Comparison of ENCODE assay signal across 28 cellular contexts in the genomic region with DNA sequence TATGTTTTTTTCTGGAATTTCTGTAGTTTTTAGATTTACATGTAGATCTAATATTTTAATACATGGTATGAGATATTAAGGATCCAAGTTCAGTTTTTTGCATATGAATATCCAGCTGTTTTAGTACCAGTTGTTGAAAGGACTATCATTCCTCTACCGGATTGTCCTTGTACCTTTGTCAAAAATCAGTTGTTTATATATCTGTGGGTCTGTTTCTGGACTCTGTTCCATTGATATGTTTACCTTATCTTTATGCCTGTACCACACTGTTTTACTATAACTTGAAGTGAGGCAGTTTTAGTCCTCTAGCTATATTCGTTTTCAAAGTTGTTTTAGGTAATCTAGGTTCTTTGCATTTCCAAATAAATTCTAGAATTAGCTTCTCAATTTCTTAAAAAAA. TPM values are rescaled to one million over a fixed set of nuclear protein-coding genes. Genes with fewer than 3 reads are reported as not detected.
A peak's percentile ranks its signal among the peaks of the same experiment; 100 is the strongest.
DNase-seq lines count a peak whose midpoint lies in the region; ATAC-seq and TF ChIP-seq lines count a peak whose summit lies in the region.
"Had no signal": no experiment of that assay in that cellular context is flagged by ENCODE, and none has a peak within 500 bp of the region (broad histone marks: within the 10 kb centered on the region; RNA-seq: fewer than 3 reads in every experiment).

No MANE protein-coding gene starts in this region.

- no peak overlapping the region for H3K4ac ChIP-seq in mesenchymal stem cell (ENCODE audit: low read depth in 1 of 2, low read length in 2 of 2)

- H3K4me1 Mint-ChIP-seq in endothelial cell (ENCODE audit: unreplicated experiment): peaks cover 17% of the 10 kb centered on the region
- peaks cover 14 to 16% of the 10 kb centered on the region in 2 donors for H3K4me1 Mint-ChIP-seq in stimulated activated naive B cell treated with anti-CD40 and anti-IgM and Interleukin-4, amounts not matched to agents 10 μg/mL and 1 μg/mL and 100 μg/mL, for 72 hours

- no peak overlapping the region for H3K9ac ChIP-seq in mesenchymal stem cell (ENCODE audit: low read length)
- no peak overlapping the region for H3K9ac ChIP-seq in stomach smooth muscle (ENCODE audit: low read length in 2 of 2)
- H3K9ac ChIP-seq: BLaER1 treated with 17β-estradiol and CSF1 and Interleukin-3, amounts not matched to agents 10 nM and 100 nM had no signal

- H2BK120ac ChIP-seq in mesenchymal stem cell (ENCODE audit: low read depth, low read length): peak overlapping the region; percentile 19

- H3K36me3 ChIP-seq in SJSA1: no peaks in the 10 kb centered on the region
- no peaks in the 10 kb centered on the region for H3K36me3 ChIP-seq in mesenchymal stem cell (ENCODE audit: control insufficient read depth in 1 of 2, insufficient read depth in 2 of 2, low read depth in 1 of 2, low read length in 2 of 2)
- H3K36me3 ChIP-seq in stomach smooth muscle (ENCODE audit: control insufficient read depth in 2 of 2, insufficient read depth in 2 of 2, low read length in 2 of 2): no peaks in the 10 kb centered on the region
- H3K36me3 ChIP-seq in left lung: no peaks in the 10 kb centered on the region

- H3K36me3 Mint-ChIP-seq in endothelial cell (ENCODE audit: low read depth, unreplicated experiment): peaks cover 8% of the 10 kb centered on the region
- peaks cover 7 to 8% of the 10 kb centered on the region in 2 donors for H3K36me3 Mint-ChIP-seq in stimulated activated naive B cell treated with anti-CD40 and anti-IgM and Interleukin-4, amounts not matched to agents 10 μg/mL and 1 μg/mL and 100 μg/mL, for 72 hours

- no peak overlapping the region for H3K4me2 ChIP-seq in mesenchymal stem cell (ENCODE audit: low read length, poor library complexity, severe bottlenecking)
- H3K4me2 ChIP-seq: A549 had no signal

- H3K27me3 ChIP-seq in SJSA1 (replicated peaks) (no peaks in the 10 kb centered on the region), mesenchymal stem cell (ENCODE audit: control insufficient read depth in 1 of 2, insufficient read depth in 1 of 2, low read length in 2 of 2) (no peaks in the 10 kb centered on the region), stomach smooth muscle (ENCODE audit: control insufficient read depth in 1 of 2, insufficient read depth in 2 of 2, low read length in 2 of 2) (no peaks in the 10 kb centered on the region), left lung (no peaks in the 10 kb centered on the region)
- H3K27me3 ChIP-seq: BLaER1 treated with 17β-estradiol and CSF1 and Interleukin-3, amounts not matched to agents 10 nM and 100 nM had no signal

- no peaks in the 10 kb centered on the region for H3K9me3 ChIP-seq in SJSA1 (replicated peaks)
- no peaks in the 10 kb centered on the region for H3K9me3 ChIP-seq in mesenchymal stem cell (ENCODE audit: control insufficient read depth, low read length)
- H3K9me3 ChIP-seq in stomach smooth muscle (ENCODE audit: control insufficient read depth in 2 of 2, low read length in 2 of 2): no peaks in the 10 kb centered on the region
- H3K9me3 ChIP-seq in left lung: no peaks in the 10 kb centered on the region
- H3K9me3 ChIP-seq: A549, Caco-2 had no signal

- H2BK12ac ChIP-seq in mesenchymal stem cell (ENCODE audit: low read length in 2 of 2): no peak overlapping the region

- H3K4me3 ChIP-seq in SJSA1: no peak overlapping the region
- H3K4me3 ChIP-seq in mesenchymal stem cell (ENCODE audit: insufficient read depth in 1 of 2, low read depth in 1 of 2, low read length in 2 of 2): no peak overlapping the region
- H3K4me3 ChIP-seq in stomach smooth muscle (ENCODE audit: low read length in 2 of 2): no peak overlapping the region
- no peak overlapping the region for H3K4me3 ChIP-seq in left lung
- H3K4me3 ChIP-seq: A549; BLaER1 treated with 17β-estradiol and CSF1 and Interleukin-3, amounts not matched to agents 10 nM and 100 nM; GM12878 had no signal

- H3K9me3 Mint-ChIP-seq in endothelial cell (ENCODE audit: unreplicated experiment): peaks cover 4% of the 10 kb centered on the region
- H3K9me3 Mint-ChIP-seq in stimulated activated naive B cell treated with anti-CD40 and anti-IgM and Interleukin-4, amounts not matched to agents 10 μg/mL and 1 μg/mL and 100 μg/mL, for 72 hours: peaks cover 0 to 1% of the 10 kb centered on the region in 2 donors
- H3K9me3 Mint-ChIP-seq: CD8-positive, alpha-beta T cell had no signal

- intact Hi-C loops in left lung (cut with DNase I): no loop called here
- intact Hi-C loops in posterior vena cava (cut with DNase I): no loop called here

- H3K4me1 ChIP-seq in SJSA1 (replicated peaks): peaks cover 47% of the 10 kb centered on the region
- peaks cover 5% of the 10 kb centered on the region for H3K4me1 ChIP-seq in mesenchymal stem cell (ENCODE audit: control insufficient read depth, insufficient read depth, low read depth, low read length)
- peaks cover 16% of the 10 kb centered on the region for H3K4me1 ChIP-seq in stomach smooth muscle (ENCODE audit: control insufficient read depth, insufficient read depth, low read length)
- H3K4me1 ChIP-seq in left lung: peaks cover 0 to 15% of the 10 kb centered on the region in 2 donors

- no peak overlapping the region for H3K18ac ChIP-seq in mesenchymal stem cell (ENCODE audit: low read depth in 1 of 2, low read length in 2 of 2)

- no peak overlapping the region for H4K8ac ChIP-seq in mesenchymal stem cell (ENCODE audit: low read length)

- TF ChIP-seq CTCF in endothelial cell (IDR thresholded peaks at IDR 0.05; ENCODE audit: unreplicated experiment): no peak
- TF ChIP-seq CTCF in left lung (IDR thresholded peaks at IDR 0.05): no peak

- no peak overlapping the region for H2BK5ac ChIP-seq in mesenchymal stem cell (ENCODE audit: low read depth, low read length, poor library complexity, severe bottlenecking)

- peak overlapping the region; percentile 81 for H3K4me3 Mint-ChIP-seq in endothelial cell (ENCODE audit: unreplicated experiment)
- no peak overlapping the region for H3K4me3 Mint-ChIP-seq in stimulated activated naive B cell treated with anti-CD40 and anti-IgM and Interleukin-4, amounts not matched to agents 10 μg/mL and 1 μg/mL and 100 μg/mL, for 72 hours
- H3K4me3 Mint-ChIP-seq: CD8-positive, alpha-beta T cell had no signal

- no peak overlapping the region for H2BK15ac ChIP-seq in mesenchymal stem cell (ENCODE audit: low read depth, poor library complexity, severe bottlenecking)

- H3K23ac ChIP-seq in mesenchymal stem cell (ENCODE audit: low read length in 2 of 2): no peak overlapping the region

- H3K27ac Mint-ChIP-seq in endothelial cell (ENCODE audit: unreplicated experiment): no peak overlapping the region
- no peak overlapping the region for H3K27ac Mint-ChIP-seq in stimulated activated naive B cell treated with anti-CD40 and anti-IgM and Interleukin-4, amounts not matched to agents 10 μg/mL and 1 μg/mL and 100 μg/mL, for 72 hours
- H3K27ac Mint-ChIP-seq: CD8-positive, alpha-beta T cell had no signal

- peaks cover 20% of the 10 kb centered on the region for H3K79me1 ChIP-seq in mesenchymal stem cell (replicated peaks; ENCODE audit: low read length, poor library complexity, severe bottlenecking)

- no peak overlapping the region for H2AFZ ChIP-seq in mesenchymal stem cell (ENCODE audit: low read depth, low read length)

- no peak overlapping the region for H3K14ac ChIP-seq in mesenchymal stem cell (ENCODE audit: low read length in 2 of 2)

- H3K27me3 Mint-ChIP-seq in endothelial cell (ENCODE audit: unreplicated experiment): no peaks in the 10 kb centered on the region
- no peaks in the 10 kb centered on the region for H3K27me3 Mint-ChIP-seq in stimulated activated naive B cell treated with anti-CD40 and anti-IgM and Interleukin-4, amounts not matched to agents 10 μg/mL and 1 μg/mL and 100 μg/mL, for 72 hours

- H3K27ac ChIP-seq in SJSA1 (peak overlapping the region; percentile 14; the same call in 1 of the 2 replicates), mesenchymal stem cell (ENCODE audit: low read length, poor library complexity, severe bottlenecking) (no peak overlapping the region), stomach smooth muscle (ENCODE audit: low read length) (peak overlapping the region; percentile 25), left lung (no peak overlapping the region)
- H3K27ac ChIP-seq: A549; BLaER1 treated with 17β-estradiol and CSF1 and Interleukin-3, amounts not matched to agents 10 nM and 100 nM had no signal

- no peak overlapping the region for H4K91ac ChIP-seq in mesenchymal stem cell (ENCODE audit: low read length)

- WGBS in mesenchymal stem cell: 60% methylated on average over 1 of the region's 2 CpGs

- no peak for ATAC-seq in left lung
- ATAC-seq in stimulated activated naive B cell treated with anti-CD40 and anti-IgM and Interleukin-4, amounts not matched to agents 10 μg/mL and 1 μg/mL and 100 μg/mL, for 72 hours (replicated peaks): no peak
- ATAC-seq: A549; CD8-positive, alpha-beta T cell; GM12878; PC-3 had no signal

- no peak overlapping the region for H2AK5ac ChIP-seq in mesenchymal stem cell (ENCODE audit: low read length, severe bottlenecking)

- DNase-seq in SJSA1 (ENCODE audit: low read depth in 1 of 2, low spot score in 2 of 2) (no peak), endothelial cell (ENCODE audit: low spot score) (no peak), mesenchymal stem cell (no peak), left lung (no peak), posterior vena cava (ENCODE audit: low spot score) (no peak), germinal center (ENCODE audit: low spot score) (no peak)
- DNase-seq in stimulated activated naive B cell treated with anti-CD40 and anti-IgM and Interleukin-4, amounts not matched to agents 10 μg/mL and 1 μg/mL and 100 μg/mL, for 72 hours: no peak
- DNase-seq: AML-193; Caco-2; CD8-positive, alpha-beta T cell; DMS 273 treated with DMSO at 0.1 percent for 48 hours; DMS79; EL; GDM1; HCEC 1CT; Kasumi-1; MV-4-11; NCI-H1105 treated with DMSO at 0.1 percent for 48 hours; NCI-H2029; NCI-H446; NCI-H524 treated with DMSO at 0.1 percent for 48 hours; NCI-H774; NK-92 treated with Interleukin-12 subunit alpha and Interleukin-12 subunit beta, amount 100 ng/mL, for 24 hours; PC-3 had no signal

RNA-seq across cellular contexts. Expression of a gene that starts 47.7 kb away (rescaled TPM):
- total RNA-seq in SJSA1 (2014; rRNA removed; shearing (Covaris generic)): 6.1 and 8.7 TPM in 2 replicates
- 17.5 TPM for total RNA-seq in endothelial cell (ENCODE audit: unreplicated experiment)
- polyA plus RNA-seq in mesenchymal stem cell (2013, experiment 1 of 2): 6.7 TPM
- 6.4 TPM for polyA plus RNA-seq in mesenchymal stem cell (2013, experiment 2 of 2)
- 10 to 100 TPM; 11.9 to 14.5 TPM for total RNA-seq in left lung
- 10 to 100 TPM; 11.0 to 12.0 TPM for total RNA-seq in posterior vena cava

Comparison
In these comparisons a context has a peak if more than half of its experiments do, and no peak if none do; other contexts are left out.
1. H3K27ac ChIP-seq: peak in SJSA1 (single experiment) and stomach smooth muscle (single experiment); none in mesenchymal stem cell (single experiment) and left lung (0 of 2).